Comparison of ENCODE assay signal across 26 cellular contexts in the genomic region with DNA sequence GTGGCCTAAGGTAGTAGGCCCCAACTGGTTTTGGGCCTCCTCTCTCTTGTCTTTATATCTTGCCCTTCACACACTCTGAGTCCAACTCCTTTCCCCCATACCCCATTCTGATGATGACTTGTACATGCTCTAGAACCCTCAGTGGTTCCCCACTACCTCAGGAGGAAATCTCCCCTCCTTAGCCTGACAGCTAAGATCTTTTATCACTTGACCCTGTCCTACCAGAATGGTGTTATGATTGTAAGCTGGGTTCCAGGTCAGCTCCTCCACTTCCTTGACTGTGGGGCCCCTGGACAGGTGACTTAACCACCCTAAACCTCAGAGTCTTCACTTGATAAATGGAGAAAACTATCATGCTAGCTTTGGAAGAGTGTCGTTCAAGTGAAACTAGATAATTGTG. TPM values are rescaled to one million over a fixed set of nuclear protein-coding genes. Genes with fewer than 3 reads are reported as not detected.
"Had no signal": no experiment of that assay in that cellular context is flagged by ENCODE, and none has a peak within 500 bp of the region (broad histone marks: within the 10 kb centered on the region; RNA-seq: fewer than 3 reads in every experiment).

No MANE protein-coding gene starts in this region.

- H3K4me1 ChIP-seq: left lung, lower lobe of right lung, pancreas, thyroid gland, vagina had no signal

- DNase-seq: central memory CD4-positive, alpha-beta T cell; dorsolateral prefrontal cortex; effector CD8-positive, alpha-beta T cell; foreskin keratinocyte; glutamatergic neuron; kidney; left lung; lower lobe of right lung; mucosa of descending colon; naive B cell; pancreas; stimulated activated naive B cell treated with anti-CD40 and anti-IgM and Interleukin-4, amounts not matched to agents 10 μg/mL and 1 μg/mL and 100 μg/mL, for 72 hours; thyroid gland; trophoblast cell had no signal

- H3K36me3 ChIP-seq: esophagus muscularis mucosa, left lung, lower lobe of right lung, neutrophil, pancreas, thyroid gland, vagina had no signal

- H3K27ac ChIP-seq: dorsolateral prefrontal cortex, esophagus muscularis mucosa, foreskin keratinocyte, left lung, lower lobe of right lung, neutrophil, pancreas, thyroid gland, vagina had no signal

- H3K27me3 ChIP-seq: foreskin keratinocyte, neutrophil, pancreas, thyroid gland, vagina had no signal

- ATAC-seq: foreskin keratinocyte; left lung; lower lobe of right lung; mucosa of descending colon; pancreas; sciatic nerve; stimulated activated naive B cell treated with anti-CD40 and anti-IgM and Interleukin-4, amounts not matched to agents 10 μg/mL and 1 μg/mL and 100 μg/mL, for 72 hours had no signal

- H3K4me3 ChIP-seq: dorsolateral prefrontal cortex, esophagus muscularis mucosa, left lung, lower lobe of right lung, mucosa of descending colon, pancreas, thyroid gland, vagina had no signal

- H3K9me3 ChIP-seq: esophagus muscularis mucosa, left lung, lower lobe of right lung, mucosa of descending colon, neutrophil, pancreas, thyroid gland, vagina had no signal

RNA-seq across cellular contexts. Expression of gene MYL2, which starts 9.4 kb away (rescaled TPM):
- total RNA-seq: cerebellum; epithelial cell of proximal tubule; esophagus muscularis mucosa; fibroblast of lung; foreskin keratinocyte; kidney; lower lobe of right lung; natural killer cell treated with Interleukin-12 subunit alpha and Interleukin-12 subunit beta and Interleukin-15 and Interleukin-18, amount 100 ng/mL, for 72 hours; neural crest cell; omental fat pad; posterior vena cava; sciatic nerve; thyroid gland; vagina had no signal
- polyA plus RNA-seq: endothelial cell of umbilical vein, fibroblast of lung had no signal
